ENCODE assay signal across 9 cellular contexts in the genomic region with DNA sequence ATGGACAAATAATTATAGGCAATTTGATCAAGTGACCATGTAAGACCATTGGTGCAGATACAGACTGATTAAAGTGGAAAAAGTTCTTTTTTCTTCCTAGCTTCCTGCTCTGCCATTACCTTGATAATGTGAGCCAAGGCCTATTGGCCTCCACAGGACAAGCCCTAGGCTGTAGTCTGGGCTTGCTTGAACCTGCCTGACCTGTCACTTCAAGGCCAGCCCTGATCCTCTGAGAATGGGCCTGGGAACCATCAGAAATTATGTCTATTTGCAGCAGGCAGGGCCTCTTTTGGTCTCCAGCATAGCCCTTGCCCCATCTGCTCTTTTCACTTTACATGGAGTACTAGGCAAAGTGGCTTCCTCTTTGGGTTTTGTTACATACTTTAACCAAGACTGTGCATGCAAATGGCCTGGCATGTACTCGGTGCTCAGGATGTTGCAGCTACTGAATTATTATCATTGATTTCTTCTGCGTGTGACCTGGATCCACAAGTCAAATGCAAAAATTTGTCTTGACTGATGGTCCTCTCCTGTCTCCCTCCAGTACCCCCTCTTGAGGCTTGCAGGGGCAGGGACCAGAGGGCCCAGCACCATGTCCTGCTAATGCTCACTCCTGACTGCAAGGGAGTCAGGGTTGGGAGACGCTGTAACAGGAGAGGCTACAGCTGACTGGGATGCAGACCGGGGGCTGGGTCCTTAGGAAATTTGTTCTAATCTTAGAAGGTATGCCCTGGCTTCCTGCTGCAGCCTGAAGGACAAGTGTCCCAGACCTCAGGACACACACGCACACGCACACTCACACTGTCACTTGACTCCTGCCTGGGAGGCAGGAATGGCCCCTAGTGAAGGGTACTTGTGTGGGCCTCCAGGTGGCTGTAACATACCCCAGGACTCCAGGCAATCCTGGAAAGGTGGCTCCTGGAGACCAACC. TPM values are rescaled to one million over a fixed set of nuclear protein-coding genes. Genes with fewer than 3 reads are reported as not detected.
DNase-seq lines count a peak whose midpoint lies in the region; ATAC-seq and TF ChIP-seq lines count a peak whose summit lies in the region.
"Had no signal": no experiment of that assay in that cellular context is flagged by ENCODE, and none has a peak within 500 bp of the region (broad histone marks: within the 10 kb centered on the region; RNA-seq: fewer than 3 reads in every experiment).

No MANE protein-coding gene starts in this region.

- H4K20me1 ChIP-seq in OCI-LY7 (ENCODE audit: insufficient read depth, low read length), result peaks cover 15% of the 10 kb centered on the region

- H3K4me3 ChIP-seq in OCI-LY7 (ENCODE audit: low read depth, low read length, poor library complexity, severe bottlenecking) (peak overlapping the region; percentile 43), neuronal stem cell (ENCODE audit: low read length in 2 of 2) (no peak overlapping the region)

- H3K9me3 ChIP-seq in OCI-LY7 (ENCODE audit: low read length), result no peaks in the 10 kb centered on the region
- H3K9me3 ChIP-seq in neuronal stem cell (replicated peaks in 1 of 2; ENCODE audit: control insufficient read depth in 2 of 2, insufficient read depth in 1 of 2, low read depth in 1 of 2, low read length in 2 of 2), result no peaks in the 10 kb centered on the region

- peak overlapping the region; percentile 58 for H3K27ac ChIP-seq in OCI-LY7 (ENCODE audit: low read depth, low read length, poor library complexity, severe bottlenecking)
- H3K27ac ChIP-seq in neuronal stem cell (replicated peaks; ENCODE audit: low read length), result no peak overlapping the region

- no peak overlapping the region for H2AFZ ChIP-seq in OCI-LY7 (ENCODE audit: low read length)
- no peak overlapping the region for H2AFZ ChIP-seq in neuronal stem cell (ENCODE audit: low read length)

- no TSS peak for BruUV-seq in OCI-LY7 (replicated peaks; lab: Mats Ljungman, UMichigan)

- POLR2A ChIA-PET in OCI-LY7 (lab: Charles Lee), result interaction anchor here (0.6 to 1.7 kb wide), 14 partner anchors 10 to 291 kb away, joined by 3 to 10 read pairs (median 4); no protein-coding TSS in a partner anchor

- no peak overlapping the region for H2AK5ac ChIP-seq in neuronal stem cell (ENCODE audit: low read depth, low read length)

- H2BK5ac ChIP-seq in neuronal stem cell (ENCODE audit: low read length), result no peak overlapping the region

- H3K36me3 ChIP-seq in OCI-LY7 (ENCODE audit: insufficient read depth, low read length) (peaks cover 97% of the 10 kb centered on the region), neuronal stem cell (replicated peaks in 1 of 2; ENCODE audit: control insufficient read depth in 2 of 2, insufficient read depth in 2 of 2, low read length in 2 of 2) (no peaks in the 10 kb centered on the region)

- intact Hi-C loops in OCI-LY7 (cut with micrococcal nuclease; ENCODE audit: unreplicated experiment), result loop anchor here (2.0 kb wide), 1 partner anchor 41 kb away; no protein-coding TSS in a partner anchor

- no peaks in the 10 kb centered on the region for H3K27me3 ChIP-seq in neuronal stem cell (ENCODE audit: control insufficient read depth in 3 of 3, insufficient read depth in 3 of 3, low read depth in 1 of 3, low read length in 3 of 3)

- WGBS in neuronal stem cell (ENCODE audit: extremely low coverage in 2 of 2, insufficient read length in 2 of 2, insufficient replicate concordance in 1 of 2), 2 donors, result no CpG with 5 or more reads among the region's 6 CpGs

- H3K9ac ChIP-seq in neuronal stem cell (ENCODE audit: low read depth, low read length, poor library complexity), result no peak overlapping the region

- no peak overlapping the region for H4K8ac ChIP-seq in neuronal stem cell (ENCODE audit: low read depth, low read length)

- H3K4me1 ChIP-seq in OCI-LY7 (ENCODE audit: insufficient read depth, low read length, poor library complexity, severe bottlenecking) (peaks cover 57% of the 10 kb centered on the region), neuronal stem cell (ENCODE audit: control insufficient read depth in 2 of 2, insufficient read depth in 1 of 2, low read depth in 1 of 2, low read length in 2 of 2) (peaks cover 0 to 7% of the 10 kb centered on the region in 2 donors)

- no peak for TF ChIP-seq CTCF in OCI-LY7 (conservative IDR thresholded peaks at IDR 0.05; ENCODE audit: low read length)
- no peak for TF ChIP-seq CTCF in GM20000 (IDR thresholded peaks at IDR 0.05; ENCODE audit: extremely low read depth, missing control alignments)

- no peak overlapping the region for H3K23ac ChIP-seq in neuronal stem cell (ENCODE audit: low read depth, low read length, poor library complexity)

- DNase-seq in OCI-LY7 (ENCODE audit: low spot score), result peak; percentile 69
- DNase-seq in neuronal stem cell (ENCODE audit: low spot score), result no peak
- no peak for DNase-seq in ecto neural progenitor cell (ENCODE audit: low spot score)
- no peak for DNase-seq in HK-2 (ENCODE audit: unreplicated experiment)
- no peak for DNase-seq in GM20000 (ENCODE audit: low spot score)
- DNase-seq: NCI-H1694 had no signal

- no peak overlapping the region for H3K4ac ChIP-seq in neuronal stem cell (ENCODE audit: low read length)

- H2BK15ac ChIP-seq in neuronal stem cell (ENCODE audit: low read length), result no peak overlapping the region

- CTCF ChIA-PET in OCI-LY7 (lab: Charles Lee; ENCODE audit: unreplicated experiment), result interaction anchor here (0.9 to 1.2 kb wide), 4 partner anchors 12 to 66 kb away, joined by 3 read pairs; no protein-coding TSS in a partner anchor

- H3K79me2 ChIP-seq in OCI-LY7 (ENCODE audit: insufficient read depth, low read depth, low read length), result peaks cover 89% of the 10 kb centered on the region

- no peaks in the 10 kb centered on the region for H3K9me2 ChIP-seq in OCI-LY7 (ENCODE audit: insufficient read depth, low read length)

- H3K79me1 ChIP-seq in neuronal stem cell (ENCODE audit: low read depth, low read length), result no peaks in the 10 kb centered on the region

- peak overlapping the region; percentile 71 for H3K4me2 ChIP-seq in OCI-LY7 (ENCODE audit: low read length)
- no peak overlapping the region for H3K4me2 ChIP-seq in neuronal stem cell (ENCODE audit: insufficient read depth, low read length, poor library complexity, severe bottlenecking)

- no peak overlapping the region for H3K14ac ChIP-seq in neuronal stem cell (ENCODE audit: low read length)

- no peak overlapping the region for H4K91ac ChIP-seq in neuronal stem cell (ENCODE audit: low read depth, low read length, poor library complexity)

- no peak overlapping the region for H2BK120ac ChIP-seq in neuronal stem cell (ENCODE audit: low read depth, low read length)

- peak overlapping the region; percentile 57 for H3K18ac ChIP-seq in neuronal stem cell (ENCODE audit: low read length)

- peak; percentile 63 for ATAC-seq in GM19023 (IDR thresholded peaks at IDR 0.05; ENCODE audit: unreplicated experiment)
- peak; percentile 68 for ATAC-seq in HG02623 (IDR thresholded peaks at IDR 0.05; ENCODE audit: unreplicated experiment)
- ATAC-seq: left lobe of liver had no signal

- H2BK12ac ChIP-seq in neuronal stem cell (ENCODE audit: low read length), result no peak overlapping the region

RNA-seq across cellular contexts. Expression of gene RCSD1, which starts 39.4 kb away (rescaled TPM):
- total RNA-seq in OCI-LY7 (2014; rRNA removed; shearing (Covaris generic)), result 164 and 186 TPM in 2 replicates
- 161 and 180 TPM in 2 replicates for total RNA-seq in OCI-LY7 (2022)
- polyA plus RNA-seq in neuronal stem cell (2013, experiment 1 of 2), result 0.22 TPM
- polyA plus RNA-seq in neuronal stem cell (2013, experiment 2 of 2), result 0.15 TPM

RNA-seq across cellular contexts. Expression of gene MPZL1, which starts 52.3 kb away (rescaled TPM):
- total RNA-seq in OCI-LY7 (2014; rRNA removed; shearing (Covaris generic)), result 36.2 and 48.9 TPM in 2 replicates
- total RNA-seq in OCI-LY7 (2022), result 54.8 and 61.9 TPM in 2 replicates
- 78.4 TPM for polyA plus RNA-seq in neuronal stem cell (2013, experiment 1 of 2)
- 81.9 TPM for polyA plus RNA-seq in neuronal stem cell (2013, experiment 2 of 2)
